35 cellular contexts compared by ENCODE assay signal in the genomic region with DNA sequence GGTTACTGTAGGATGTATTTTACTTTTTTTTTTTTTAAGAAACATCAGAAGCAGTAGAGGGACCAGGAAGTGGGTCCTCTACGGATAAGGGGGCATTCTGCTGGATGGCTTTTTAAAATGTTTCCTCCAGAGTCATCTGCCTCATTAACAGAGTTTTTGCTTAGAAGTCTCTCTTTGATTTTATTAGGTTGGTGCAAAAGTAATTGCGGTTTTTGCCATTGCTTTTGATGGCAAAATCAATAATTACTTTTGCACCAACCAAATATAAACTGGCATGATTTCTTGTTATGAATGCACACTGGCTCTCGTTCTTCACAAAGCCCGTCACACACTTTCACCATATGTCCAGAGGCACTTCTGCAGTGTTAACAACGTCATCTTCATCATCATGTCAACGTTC.
"Had no signal": no experiment of that assay in that cellular context is flagged by ENCODE, and none has a peak within 500 bp of the region (broad histone marks: within the 10 kb centered on the region; RNA-seq: fewer than 3 reads in every experiment).

No MANE protein-coding gene starts in this region.

- H3K27me3 ChIP-seq: MG63 had no signal

- H3K4me3 ChIP-seq: MG63 had no signal

- H3K9ac ChIP-seq: KMS-11 had no signal

- H3K27ac ChIP-seq: KMS-11 had no signal

- H3K9me3 ChIP-seq: MG63 had no signal

- H3K36me3 ChIP-seq: MG63 had no signal

- DNase-seq: Karpas-422, Kasumi-1, MG63, MM.1S, MV-4-11, NCI-H1048, NCI-H1092, NCI-H1092 treated with DMSO at 0.1 percent for 48 hours, NCI-H1105, NCI-H1105 treated with DMSO at 0.1 percent for 48 hours, NCI-H1417, NCI-H1417 treated with DMSO at 0.1 percent for 48 hours, NCI-H1436, NCI-H1436 treated with DMSO at 0.1 percent for 48 hours, NCI-H146, NCI-H1694, NCI-H1694 treated with DMSO at 0.1 percent for 48 hours, NCI-H187, NCI-H187 treated with DMSO at 0.1 percent for 48 hours, NCI-H1930, NCI-H2029, NCI-H2029 treated with DMSO at 0.1 percent for 48 hours, NCI-H2081, NCI-H2081 treated with DMSO at 0.1 percent for 48 hours, NCI-H2107, NCI-H2171, NCI-H2171 treated with DMSO at 0.1 percent for 48 hours, NCI-H2227 treated with DMSO at 0.1 percent for 48 hours, NCI-H226, NCI-H345, NCI-H446, NCI-H446 treated with DMSO at 0.1 percent for 48 hours, NCI-H510A, NCI-H510A treated with DMSO at 0.1 percent for 48 hours had no signal

- H3K4me2 ChIP-seq: KMS-11 had no signal
